8 cellular contexts compared by ENCODE assay signal in genomic region chr6:52551483-52552277, GRCh38. TPM values are rescaled to one million over a fixed set of nuclear protein-coding genes. Genes with fewer than 3 reads are reported as not detected.
DNase-seq lines count a peak whose midpoint lies in the region; ATAC-seq and TF ChIP-seq lines count a peak whose summit lies in the region.

No MANE protein-coding gene starts in this region.

- DNase-seq in HPDE6-E6E7 (ENCODE audit: extremely low spot score) (peak; percentile 47), PC-3 (peak; percentile 91), fibroblast of gingiva (ENCODE audit: low read depth) (peak; percentile 81), neural crest cell (ENCODE audit: low read depth, low spot score) (peak; percentile 26), NK-92 (lab: John Stamatoyannopoulos, UW; ENCODE audit: unreplicated experiment) (no peak), AML-193 (lab: John Stamatoyannopoulos, UW) (no peak), GM13977 (ENCODE audit: low spot score) (no peak)

- no peaks in the 10 kb centered on the region for H3K27me3 Mint-ChIP-seq in neural crest cell (ENCODE audit: low read depth)

- POLR2A ChIA-PET in PC-3 (lab: Charles Lee; ENCODE audit: unreplicated experiment), result no interaction called here

- H3K4me2 ChIP-seq in PC-3 (ENCODE audit: low read length), result peak overlapping the region; percentile 49

- TF ChIP-seq CTCF in PC-3 (conservative IDR thresholded peaks at IDR 0.05; ENCODE audit: low read depth, low read length) (no peak), neural crest cell (conservative IDR thresholded peaks at IDR 0.05) (no peak), GM13977 (IDR thresholded peaks at IDR 0.05; ENCODE audit: extremely low read depth, insufficient read depth, missing control alignments) (no peak)

- intact Hi-C loops in PC-3 (cut with micrococcal nuclease), result no loop called here

- H3K9me3 ChIP-seq in PC-3 (ENCODE audit: low read length), result no peaks in the 10 kb centered on the region

- no peak overlapping the region for H3K9ac ChIP-seq in PC-3 (ENCODE audit: low read length)

- no peaks in the 10 kb centered on the region for H3K27me3 ChIP-seq in PC-3 (ENCODE audit: low read length)

- H3K36me3 ChIP-seq in PC-3 (ENCODE audit: low read depth, low read length), result no peaks in the 10 kb centered on the region

- CTCF ChIA-PET in PC-3 (lab: Charles Lee), result interaction anchor here (0.5 to 0.6 kb wide), 2 partner anchors 45 to 98 kb away, joined by 3 read pairs; no protein-coding TSS in a partner anchor

- no TSS peak for BruUV-seq in PC-3 (replicated peaks; lab: Mats Ljungman, UMichigan)

- H3K4me3 ChIP-seq in PC-3 (ENCODE audit: low read length), result no peak overlapping the region

- H3K36me3 Mint-ChIP-seq in neural crest cell (ENCODE audit: low read depth), result no peaks in the 10 kb centered on the region

- peak overlapping the region; percentile 79 for H3K4me3 Mint-ChIP-seq in neural crest cell

- H3K9me3 Mint-ChIP-seq in neural crest cell, result no peaks in the 10 kb centered on the region

- no peak overlapping the region for H3K27ac ChIP-seq in PC-3 (ENCODE audit: low read length)

- in situ Hi-C loops in GM13977 (cut with MboI; ENCODE audit: low pct_unique_long_range_greater_than_20kb, low sequenced_read_pairs, unreplicated experiment), result no loop called here

- peaks cover 30% of the 10 kb centered on the region for H3K79me2 ChIP-seq in PC-3 (ENCODE audit: low read length)

- no peak overlapping the region for H2AFZ ChIP-seq in PC-3 (ENCODE audit: low read length)

- peaks cover 36% of the 10 kb centered on the region for H3K4me1 ChIP-seq in PC-3 (ENCODE audit: insufficient read depth, low read length)

- no peaks in the 10 kb centered on the region for H4K20me1 ChIP-seq in PC-3 (ENCODE audit: low read length)

- H3K4me1 Mint-ChIP-seq in neural crest cell, result peaks cover 66% of the 10 kb centered on the region

- no peaks in the 10 kb centered on the region for H3K9me2 ChIP-seq in PC-3 (replicated peaks; ENCODE audit: low read length)

- peak; percentile 88 for ATAC-seq in PC-3
- ATAC-seq in HG03565 (IDR thresholded peaks at IDR 0.05; ENCODE audit: unreplicated experiment), result no peak

- no peaks in the 10 kb centered on the region for H3F3A ChIP-seq in PC-3 (ENCODE audit: low read length, unreplicated experiment)

- H3K27ac Mint-ChIP-seq in neural crest cell (ENCODE audit: unreplicated experiment), result peak overlapping the region; percentile 92

RNA-seq across cellular contexts. Expression of gene TRAM2, which starts 25.2 kb away (rescaled TPM):
- total RNA-seq in PC-3 (2014; rRNA removed) (17.7 and 19.6 TPM in 2 replicates), neural crest cell (20.2 and 20.4 TPM in 2 replicates)

Comparison
In these comparisons a context has a peak if more than half of its experiments do, and no peak if none do; other contexts are left out.
1. DNase-seq: peak in HPDE6-E6E7 (single experiment), PC-3 (single experiment), fibroblast of gingiva (single experiment) and neural crest cell (single experiment); none in NK-92 (single experiment), AML-193 (0 of 2) and GM13977 (single experiment).